Comparison of ENCODE assay signal across 11 cellular contexts in genomic region chr7:80884511-80885195, GRCh38. TPM values are rescaled to one million over a fixed set of nuclear protein-coding genes. Genes with fewer than 3 reads are reported as not detected.
DNase-seq lines count a peak whose midpoint lies in the region; ATAC-seq, FAIRE-seq and TF ChIP-seq lines count a peak whose summit lies in the region.
"Had no signal": no experiment of that assay in that cellular context is flagged by ENCODE, and none has a peak within 500 bp of the region (broad histone marks: within the 10 kb centered on the region; RNA-seq: fewer than 3 reads in every experiment).

No MANE protein-coding gene starts in this region.

- WGBS in small intestine, 3 donors: 14 to 45% (median 30%) methylated on average over 6 of the region's 6 CpGs

- no peak for ATAC-seq in GM18520 (IDR thresholded peaks at IDR 0.05; ENCODE audit: unreplicated experiment)
- ATAC-seq: effector memory CD8-positive, alpha-beta T cell had no signal

- no peaks in the 10 kb centered on the region for H3K27me3 ChIP-seq in small intestine (ENCODE audit: control insufficient read depth in 2 of 2, insufficient read depth in 2 of 2, low read length in 2 of 2)

- TF ChIP-seq CTCF in kidney (IDR thresholded peaks at IDR 0.05; ENCODE audit: borderline replicate concordance, extremely low read depth, insufficient read depth): no peak

- intact Hi-C loops in kidney (cut with DNase I): no loop called here

- H3K4me3 ChIP-seq in small intestine (ENCODE audit: low read depth in 1 of 2, low read length in 2 of 2) (no peak overlapping the region), kidney (ENCODE audit: low read length in 2 of 2) (no peak overlapping the region)

- peak; percentile 39 for FAIRE-seq in small intestine (lab: Jason Lieb, UNC)
- FAIRE-seq in kidney (lab: Jason Lieb, UNC): no peak

- H3K36me3 ChIP-seq in small intestine (ENCODE audit: control insufficient read depth in 2 of 2, insufficient read depth in 2 of 2, low read length in 2 of 2): no peaks in the 10 kb centered on the region
- H3K36me3 ChIP-seq in kidney (ENCODE audit: control insufficient read depth in 1 of 2, insufficient read depth in 2 of 2, low read length in 2 of 2): no peaks in the 10 kb centered on the region

- H3K9me3 ChIP-seq in small intestine (ENCODE audit: control insufficient read depth, low read depth) (no peaks in the 10 kb centered on the region), kidney (ENCODE audit: control insufficient read depth in 1 of 2, low read length in 2 of 2) (no peaks in the 10 kb centered on the region)

- H3K4me1 ChIP-seq in small intestine (ENCODE audit: control insufficient read depth in 2 of 2, insufficient read depth in 1 of 2, low read depth in 1 of 2, low read length in 1 of 2) (peaks cover 2 to 4% of the 10 kb centered on the region in 2 donors), kidney (ENCODE audit: control insufficient read depth in 1 of 2, insufficient read depth in 1 of 2, low read depth in 1 of 2, low read length in 2 of 2) (no peaks in the 10 kb centered on the region)

- DNase-seq in HCEC 1CT: peak; percentile 60
- DNase-seq in amniotic epithelial cell (ENCODE audit: low read depth): peak; percentile 83
- peak; percentile 57 for DNase-seq in iris pigment epithelial cell (ENCODE audit: low read depth)
- DNase-seq in small intestine: peak; percentile 80
- DNase-seq in kidney: no peak
- no peak for DNase-seq in NCI-H748 (lab: John Stamatoyannopoulos, UW; ENCODE audit: unreplicated experiment)
- DNase-seq in kidney glomerular epithelial cell (lab: John Stamatoyannopoulos, UW): no peak
- DNase-seq: effector memory CD8-positive, alpha-beta T cell; H9; NCI-H2107 had no signal

- H3K9ac ChIP-seq in kidney (ENCODE audit: low read length in 2 of 2): no peak overlapping the region

- H3K27ac ChIP-seq in small intestine (ENCODE audit: low read depth in 1 of 2, low read length in 1 of 2) (no peak overlapping the region), kidney (ENCODE audit: low read depth in 2 of 2, low read length in 2 of 2) (no peak overlapping the region)

RNA-seq across cellular contexts. Expression of gene SEMA3C, which starts 34.2 kb away (rescaled TPM):
- 10 to 100 TPM in 1 of 3 donors, 1 to 10 TPM in 2; 1.4 to 12.3 (median 2.9) TPM for polyA plus RNA-seq in small intestine
- 17.2 TPM for total RNA-seq in kidney
- 3.9 TPM for polyA plus RNA-seq in kidney (ENCODE audit: insufficient read depth, low read depth, low replicate concordance)

Comparison
In these comparisons a context has a peak if more than half of its experiments do, and no peak if none do; other contexts are left out.
1. DNase-seq: peak in HCEC 1CT (single experiment), amniotic epithelial cell (single experiment), iris pigment epithelial cell (single experiment) and small intestine (single experiment); none in kidney (single experiment), NCI-H748 (single experiment) and kidney glomerular epithelial cell (single experiment).